Comparison of ENCODE assay signal across 1 cellular context in genomic region chr17:19720631-19721426, GRCh38.
TF ChIP-seq lines count a peak whose summit lies in the region.

No MANE protein-coding gene starts in this region.

TF ChIP-seq in HepG2, 621 proteins besides CTCF, POLR2A, EP300 and RAD21 (continued from another document and continues in another):
- TF ChIP-seq, protein P1, sequence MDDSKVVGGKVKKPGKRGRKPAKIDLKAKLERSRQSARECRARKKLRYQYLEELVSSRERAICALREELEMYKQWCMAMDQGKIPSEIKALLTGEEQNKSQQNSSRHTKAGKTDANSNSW (CRISPR knock-in tag; IDR thresholded peaks at IDR 0.05; ENCODE audit: borderline replicate concordance) = no peak
- no peak for TF ChIP-seq ZZZ3 (CRISPR knock-in tag; IDR thresholded peaks at IDR 0.05; ENCODE audit: borderline replicate concordance)
- no peak for TF ChIP-seq SMC3 (IDR thresholded peaks at IDR 0.05; ENCODE audit: low read length)
- TF ChIP-seq, protein P2, sequence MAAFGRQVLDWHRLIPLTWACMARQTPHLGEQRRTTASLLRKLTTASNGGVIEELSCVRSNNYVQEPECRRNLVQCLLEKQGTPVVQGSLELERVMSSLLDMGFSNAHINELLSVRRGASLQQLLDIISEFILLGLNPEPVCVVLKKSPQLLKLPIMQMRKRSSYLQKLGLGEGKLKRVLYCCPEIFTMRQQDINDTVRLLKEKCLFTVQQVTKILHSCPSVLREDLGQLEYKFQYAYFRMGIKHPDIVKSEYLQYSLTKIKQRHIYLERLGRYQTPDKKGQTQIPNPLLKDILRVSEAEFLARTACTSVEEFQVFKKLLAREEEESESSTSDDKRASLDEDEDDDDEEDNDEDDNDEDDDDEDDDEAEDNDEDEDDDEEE (CRISPR knock-in tag; IDR thresholded peaks at IDR 0.05) = no peak
- TF ChIP-seq, protein P3, sequence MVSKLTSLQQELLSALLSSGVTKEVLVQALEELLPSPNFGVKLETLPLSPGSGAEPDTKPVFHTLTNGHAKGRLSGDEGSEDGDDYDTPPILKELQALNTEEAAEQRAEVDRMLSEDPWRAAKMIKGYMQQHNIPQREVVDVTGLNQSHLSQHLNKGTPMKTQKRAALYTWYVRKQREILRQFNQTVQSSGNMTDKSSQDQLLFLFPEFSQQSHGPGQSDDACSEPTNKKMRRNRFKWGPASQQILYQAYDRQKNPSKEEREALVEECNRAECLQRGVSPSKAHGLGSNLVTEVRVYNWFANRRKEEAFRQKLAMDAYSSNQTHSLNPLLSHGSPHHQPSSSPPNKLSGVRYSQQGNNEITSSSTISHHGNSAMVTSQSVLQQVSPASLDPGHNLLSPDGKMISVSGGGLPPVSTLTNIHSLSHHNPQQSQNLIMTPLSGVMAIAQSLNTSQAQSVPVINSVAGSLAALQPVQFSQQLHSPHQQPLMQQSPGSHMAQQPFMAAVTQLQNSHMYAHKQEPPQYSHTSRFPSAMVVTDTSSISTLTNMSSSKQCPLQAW (CRISPR knock-in tag; IDR thresholded peaks at IDR 0.05) = peak; percentile 94
- 0 out of 2 replicates have a peak, but pooled peaks have one; percentile 62 for TF ChIP-seq ZNF605 (CRISPR knock-in tag; IDR thresholded peaks at IDR 0.05)
- no peak for TF ChIP-seq SRSF9 (IDR thresholded peaks at IDR 0.05; ENCODE audit: borderline replicate concordance, insufficient read depth, low read depth, low read length, poor library complexity, severe bottlenecking)
- no peak for TF ChIP-seq ZNF30 (CRISPR knock-in tag; IDR thresholded peaks at IDR 0.05)
- TF ChIP-seq PPARG (CRISPR knock-in tag; conservative IDR thresholded peaks at IDR 0.05) = peak; percentile 66
- no peak for TF ChIP-seq CCAR2 (optimal IDR thresholded peaks at IDR 0.05; ENCODE audit: low read depth, low read length)
- TF ChIP-seq ZNF547 (CRISPR knock-in tag; IDR thresholded peaks at IDR 0.05) = no peak
- TF ChIP-seq ZNF143 (CRISPR knock-in tag; IDR thresholded peaks at IDR 0.05) = no peak
- TF ChIP-seq ZNF773 (CRISPR knock-in tag; IDR thresholded peaks at IDR 0.05; ENCODE audit: borderline replicate concordance) = no peak
- TF ChIP-seq, protein P4, sequence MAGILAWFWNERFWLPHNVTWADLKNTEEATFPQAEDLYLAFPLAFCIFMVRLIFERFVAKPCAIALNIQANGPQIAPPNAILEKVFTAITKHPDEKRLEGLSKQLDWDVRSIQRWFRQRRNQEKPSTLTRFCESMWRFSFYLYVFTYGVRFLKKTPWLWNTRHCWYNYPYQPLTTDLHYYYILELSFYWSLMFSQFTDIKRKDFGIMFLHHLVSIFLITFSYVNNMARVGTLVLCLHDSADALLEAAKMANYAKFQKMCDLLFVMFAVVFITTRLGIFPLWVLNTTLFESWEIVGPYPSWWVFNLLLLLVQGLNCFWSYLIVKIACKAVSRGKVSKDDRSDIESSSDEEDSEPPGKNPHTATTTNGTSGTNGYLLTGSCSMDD (CRISPR knock-in tag; IDR thresholded peaks at IDR 0.05) = no peak
- no peak for TF ChIP-seq FIP1L1 (IDR thresholded peaks at IDR 0.05; ENCODE audit: borderline replicate concordance, insufficient read depth, low read depth, low read length)
- TF ChIP-seq ZNF160 (CRISPR knock-in tag; IDR thresholded peaks at IDR 0.05) = no peak
- TF ChIP-seq ZFX (CRISPR knock-in tag; IDR thresholded peaks at IDR 0.05; ENCODE audit: low read depth) = peak; percentile 75
- TF ChIP-seq MLX (CRISPR knock-in tag; IDR thresholded peaks at IDR 0.05) = peak; percentile 91
- TF ChIP-seq TAF15 (IDR thresholded peaks at IDR 0.05; ENCODE audit: low read depth, low read length, poor library complexity, severe bottlenecking) = no peak
- TF ChIP-seq ZNF629 (CRISPR knock-in tag; conservative IDR thresholded peaks at IDR 0.05) = peak; percentile 71
- TF ChIP-seq, protein P5, sequence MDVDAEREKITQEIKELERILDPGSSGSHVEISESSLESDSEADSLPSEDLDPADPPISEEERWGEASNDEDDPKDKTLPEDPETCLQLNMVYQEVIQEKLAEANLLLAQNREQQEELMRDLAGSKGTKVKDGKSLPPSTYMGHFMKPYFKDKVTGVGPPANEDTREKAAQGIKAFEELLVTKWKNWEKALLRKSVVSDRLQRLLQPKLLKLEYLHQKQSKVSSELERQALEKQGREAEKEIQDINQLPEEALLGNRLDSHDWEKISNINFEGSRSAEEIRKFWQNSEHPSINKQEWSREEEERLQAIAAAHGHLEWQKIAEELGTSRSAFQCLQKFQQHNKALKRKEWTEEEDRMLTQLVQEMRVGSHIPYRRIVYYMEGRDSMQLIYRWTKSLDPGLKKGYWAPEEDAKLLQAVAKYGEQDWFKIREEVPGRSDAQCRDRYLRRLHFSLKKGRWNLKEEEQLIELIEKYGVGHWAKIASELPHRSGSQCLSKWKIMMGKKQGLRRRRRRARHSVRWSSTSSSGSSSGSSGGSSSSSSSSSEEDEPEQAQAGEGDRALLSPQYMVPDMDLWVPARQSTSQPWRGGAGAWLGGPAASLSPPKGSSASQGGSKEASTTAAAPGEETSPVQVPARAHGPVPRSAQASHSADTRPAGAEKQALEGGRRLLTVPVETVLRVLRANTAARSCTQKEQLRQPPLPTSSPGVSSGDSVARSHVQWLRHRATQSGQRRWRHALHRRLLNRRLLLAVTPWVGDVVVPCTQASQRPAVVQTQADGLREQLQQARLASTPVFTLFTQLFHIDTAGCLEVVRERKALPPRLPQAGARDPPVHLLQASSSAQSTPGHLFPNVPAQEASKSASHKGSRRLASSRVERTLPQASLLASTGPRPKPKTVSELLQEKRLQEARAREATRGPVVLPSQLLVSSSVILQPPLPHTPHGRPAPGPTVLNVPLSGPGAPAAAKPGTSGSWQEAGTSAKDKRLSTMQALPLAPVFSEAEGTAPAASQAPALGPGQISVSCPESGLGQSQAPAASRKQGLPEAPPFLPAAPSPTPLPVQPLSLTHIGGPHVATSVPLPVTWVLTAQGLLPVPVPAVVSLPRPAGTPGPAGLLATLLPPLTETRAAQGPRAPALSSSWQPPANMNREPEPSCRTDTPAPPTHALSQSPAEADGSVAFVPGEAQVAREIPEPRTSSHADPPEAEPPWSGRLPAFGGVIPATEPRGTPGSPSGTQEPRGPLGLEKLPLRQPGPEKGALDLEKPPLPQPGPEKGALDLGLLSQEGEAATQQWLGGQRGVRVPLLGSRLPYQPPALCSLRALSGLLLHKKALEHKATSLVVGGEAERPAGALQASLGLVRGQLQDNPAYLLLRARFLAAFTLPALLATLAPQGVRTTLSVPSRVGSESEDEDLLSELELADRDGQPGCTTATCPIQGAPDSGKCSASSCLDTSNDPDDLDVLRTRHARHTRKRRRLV (CRISPR knock-in tag; IDR thresholded peaks at IDR 0.05) = no peak
- TF ChIP-seq TRIM22 (IDR thresholded peaks at IDR 0.05) = no peak
- TF ChIP-seq, protein P6, sequence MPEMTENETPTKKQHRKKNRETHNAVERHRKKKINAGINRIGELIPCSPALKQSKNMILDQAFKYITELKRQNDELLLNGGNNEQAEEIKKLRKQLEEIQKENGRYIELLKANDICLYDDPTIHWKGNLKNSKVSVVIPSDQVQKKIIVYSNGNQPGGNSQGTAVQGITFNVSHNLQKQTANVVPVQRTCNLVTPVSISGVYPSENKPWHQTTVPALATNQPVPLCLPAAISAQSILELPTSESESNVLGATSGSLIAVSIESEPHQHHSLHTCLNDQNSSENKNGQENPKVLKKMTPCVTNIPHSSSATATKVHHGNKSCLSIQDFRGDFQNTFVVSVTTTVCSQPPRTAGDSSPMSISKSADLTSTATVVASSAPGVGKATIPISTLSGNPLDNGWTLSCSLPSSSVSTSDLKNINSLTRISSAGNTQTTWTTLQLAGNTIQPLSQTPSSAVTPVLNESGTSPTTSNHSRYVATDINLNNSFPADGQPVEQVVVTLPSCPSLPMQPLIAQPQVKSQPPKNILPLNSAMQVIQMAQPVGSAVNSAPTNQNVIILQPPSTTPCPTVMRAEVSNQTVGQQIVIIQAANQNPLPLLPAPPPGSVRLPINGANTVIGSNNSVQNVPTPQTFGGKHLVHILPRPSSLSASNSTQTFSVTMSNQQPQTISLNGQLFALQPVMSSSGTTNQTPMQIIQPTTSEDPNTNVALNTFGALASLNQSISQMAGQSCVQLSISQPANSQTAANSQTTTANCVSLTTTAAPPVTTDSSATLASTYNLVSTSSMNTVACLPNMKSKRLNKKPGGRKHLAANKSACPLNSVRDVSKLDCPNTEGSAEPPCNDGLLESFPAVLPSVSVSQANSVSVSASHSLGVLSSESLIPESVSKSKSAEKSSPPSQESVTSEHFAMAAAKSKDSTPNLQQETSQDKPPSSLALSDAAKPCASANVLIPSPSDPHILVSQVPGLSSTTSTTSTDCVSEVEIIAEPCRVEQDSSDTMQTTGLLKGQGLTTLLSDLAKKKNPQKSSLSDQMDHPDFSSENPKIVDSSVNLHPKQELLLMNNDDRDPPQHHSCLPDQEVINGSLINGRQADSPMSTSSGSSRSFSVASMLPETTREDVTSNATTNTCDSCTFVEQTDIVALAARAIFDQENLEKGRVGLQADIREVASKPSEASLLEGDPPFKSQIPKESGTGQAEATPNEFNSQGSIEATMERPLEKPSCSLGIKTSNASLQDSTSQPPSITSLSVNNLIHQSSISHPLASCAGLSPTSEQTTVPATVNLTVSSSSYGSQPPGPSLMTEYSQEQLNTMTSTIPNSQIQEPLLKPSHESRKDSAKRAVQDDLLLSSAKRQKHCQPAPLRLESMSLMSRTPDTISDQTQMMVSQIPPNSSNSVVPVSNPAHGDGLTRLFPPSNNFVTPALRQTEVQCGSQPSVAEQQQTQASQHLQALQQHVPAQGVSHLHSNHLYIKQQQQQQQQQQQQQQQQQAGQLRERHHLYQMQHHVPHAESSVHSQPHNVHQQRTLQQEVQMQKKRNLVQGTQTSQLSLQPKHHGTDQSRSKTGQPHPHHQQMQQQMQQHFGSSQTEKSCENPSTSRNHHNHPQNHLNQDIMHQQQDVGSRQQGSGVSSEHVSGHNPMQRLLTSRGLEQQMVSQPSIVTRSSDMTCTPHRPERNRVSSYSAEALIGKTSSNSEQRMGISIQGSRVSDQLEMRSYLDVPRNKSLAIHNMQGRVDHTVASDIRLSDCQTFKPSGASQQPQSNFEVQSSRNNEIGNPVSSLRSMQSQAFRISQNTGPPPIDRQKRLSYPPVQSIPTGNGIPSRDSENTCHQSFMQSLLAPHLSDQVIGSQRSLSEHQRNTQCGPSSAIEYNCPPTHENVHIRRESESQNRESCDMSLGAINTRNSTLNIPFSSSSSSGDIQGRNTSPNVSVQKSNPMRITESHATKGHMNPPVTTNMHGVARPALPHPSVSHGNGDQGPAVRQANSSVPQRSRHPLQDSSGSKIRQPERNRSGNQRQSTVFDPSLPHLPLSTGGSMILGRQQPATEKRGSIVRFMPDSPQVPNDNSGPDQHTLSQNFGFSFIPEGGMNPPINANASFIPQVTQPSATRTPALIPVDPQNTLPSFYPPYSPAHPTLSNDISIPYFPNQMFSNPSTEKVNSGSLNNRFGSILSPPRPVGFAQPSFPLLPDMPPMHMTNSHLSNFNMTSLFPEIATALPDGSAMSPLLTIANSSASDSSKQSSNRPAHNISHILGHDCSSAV (CRISPR knock-in tag; IDR thresholded peaks at IDR 0.05; ENCODE audit: borderline replicate concordance) = no peak
- TF ChIP-seq, protein P7, sequence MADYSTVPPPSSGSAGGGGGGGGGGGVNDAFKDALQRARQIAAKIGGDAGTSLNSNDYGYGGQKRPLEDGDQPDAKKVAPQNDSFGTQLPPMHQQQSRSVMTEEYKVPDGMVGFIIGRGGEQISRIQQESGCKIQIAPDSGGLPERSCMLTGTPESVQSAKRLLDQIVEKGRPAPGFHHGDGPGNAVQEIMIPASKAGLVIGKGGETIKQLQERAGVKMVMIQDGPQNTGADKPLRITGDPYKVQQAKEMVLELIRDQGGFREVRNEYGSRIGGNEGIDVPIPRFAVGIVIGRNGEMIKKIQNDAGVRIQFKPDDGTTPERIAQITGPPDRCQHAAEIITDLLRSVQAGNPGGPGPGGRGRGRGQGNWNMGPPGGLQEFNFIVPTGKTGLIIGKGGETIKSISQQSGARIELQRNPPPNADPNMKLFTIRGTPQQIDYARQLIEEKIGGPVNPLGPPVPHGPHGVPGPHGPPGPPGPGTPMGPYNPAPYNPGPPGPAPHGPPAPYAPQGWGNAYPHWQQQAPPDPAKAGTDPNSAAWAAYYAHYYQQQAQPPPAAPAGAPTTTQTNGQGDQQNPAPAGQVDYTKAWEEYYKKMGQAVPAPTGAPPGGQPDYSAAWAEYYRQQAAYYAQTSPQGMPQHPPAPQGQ (CRISPR knock-in tag; IDR thresholded peaks at IDR 0.05; ENCODE audit: borderline replicate concordance) = no peak
- TF ChIP-seq SIX1 (CRISPR knock-in tag; IDR thresholded peaks at IDR 0.05; ENCODE audit: borderline replicate concordance) = no peak
- TF ChIP-seq HOXD1 (CRISPR knock-in tag; IDR thresholded peaks at IDR 0.05) = no peak
- TF ChIP-seq GLMP (CRISPR knock-in tag; IDR thresholded peaks at IDR 0.05; ENCODE audit: borderline replicate concordance) = no peak
- no peak for TF ChIP-seq SIN3B (IDR thresholded peaks at IDR 0.05; ENCODE audit: low read length)
- peak; percentile 50; the same call in 1 of the 2 replicates for TF ChIP-seq SAP130 (CRISPR knock-in tag; IDR thresholded peaks at IDR 0.05; ENCODE audit: low read depth)
